ENCODE assay signal across 21 cellular contexts in genomic region chr2:121161272-121161671, GRCh38.
"Had no signal": no experiment of that assay in that cellular context is flagged by ENCODE, and none has a peak within 500 bp of the region (broad histone marks: within the 10 kb centered on the region; RNA-seq: fewer than 3 reads in every experiment).

No MANE protein-coding gene starts in this region.

- H3K27ac ChIP-seq: dorsolateral prefrontal cortex, epithelial cell of prostate, gastrocnemius medialis, left lung, neural progenitor cell, parathyroid adenoma, right lobe of liver, thyroid gland, vagina had no signal

- DNase-seq: dorsolateral prefrontal cortex; effector CD4-positive, alpha-beta T cell; foreskin fibroblast; gastrocnemius medialis; head of caudate nucleus; left lung; mesenchymal stem cell; naive thymus-derived CD4-positive, alpha-beta T cell; right lobe of liver; small intestine; stimulated activated CD4-positive, alpha-beta T cell treated with anti-CD3 and anti-CD28 coated beads, Interleukin-15, amount 100 ng/mL, for 24 hours; stimulated activated CD4-positive, alpha-beta T cell treated with anti-CD3 and anti-CD28 coated beads, Interleukin-4, amount 100 ng/mL, for 1 hour; stimulated activated CD8-positive, alpha-beta memory T cell treated with anti-CD3 and anti-CD28 coated beads, Interleukin-4, amount 100 ng/mL, for 48 hours; stimulated activated naive CD4-positive, alpha-beta T cell; stimulated activated naive CD8-positive, alpha-beta T cell treated with anti-CD3 and anti-CD28 coated beads, Interleukin-15, amount 100 ng/mL, for 72 hours; thyroid gland; trophoblast cell had no signal

- H3K27me3 ChIP-seq: dorsolateral prefrontal cortex, gastrocnemius medialis, left lung, neural progenitor cell, right lobe of liver, thyroid gland, vagina had no signal
